In genomic region chr18:5678779-5679406, GRCh38 we compare ENCODE assay signal across 18 cellular contexts.
DNase-seq lines count a peak whose midpoint lies in the region; ATAC-seq, FAIRE-seq and TF ChIP-seq lines count a peak whose summit lies in the region.
"Had no signal": no experiment of that assay in that cellular context is flagged by ENCODE, and none has a peak within 500 bp of the region (broad histone marks: within the 10 kb centered on the region; RNA-seq: fewer than 3 reads in every experiment).

No MANE protein-coding gene starts in this region.

- no peak overlapping the region for H4K8ac ChIP-seq in H1 (ENCODE audit: extremely low read depth, insufficient read depth, low read length)

- peaks cover 30% of the 10 kb centered on the region for H3K4me1 ChIP-seq in HUES48 (ENCODE audit: control insufficient read depth, insufficient read depth, low read length)
- H3K4me1 ChIP-seq in H1 (replicated peaks in 1 of 4; ENCODE audit: control insufficient read depth in 3 of 4, insufficient read depth in 4 of 4, low read length in 3 of 4): peaks cover 3 to 22% (median 14%) of the 10 kb centered on the region in 4 experiments; a peak in 5 of 7 replicates
- H3K4me1 ChIP-seq in iPS-20b (ENCODE audit: insufficient read depth, low read length): peaks cover 28% of the 10 kb centered on the region
- no peaks in the 10 kb centered on the region for H3K4me1 ChIP-seq in hepatocyte (ENCODE audit: insufficient read depth)
- H3K4me1 ChIP-seq: HAP-1 had no signal

- TF ChIP-seq CTCF in H1 (IDR thresholded peaks at IDR 0.05; ENCODE audit: control extremely low read depth in 1 of 3, insufficient read depth in 1 of 3, low read depth in 1 of 3, low read length in 3 of 3) (no peak), hepatocyte (IDR thresholded peaks at IDR 0.05; ENCODE audit: poor library complexity) (no peak)

- H2AK5ac ChIP-seq in H1 (ENCODE audit: low read depth, low read length): no peak overlapping the region

- H3K14ac ChIP-seq in H1 (ENCODE audit: insufficient read length): no peak overlapping the region

- H2BK20ac ChIP-seq in H1 (ENCODE audit: low read length): no peak overlapping the region

- H3K4me2 ChIP-seq in H1 (ENCODE audit: insufficient read depth in 1 of 2, low read depth in 2 of 2, low read length in 2 of 2) (peak overlapping the region; percentile 29 to 48), hepatocyte (no peak overlapping the region)

- no peak overlapping the region for H4K5ac ChIP-seq in H1 (ENCODE audit: insufficient read length, low read depth, low read length)

- H2BK15ac ChIP-seq in H1 (ENCODE audit: low read length): no peak overlapping the region

- H3K9me3 Mint-ChIP-seq in activated T-cell treated with anti-CD3 and anti-CD28 coated beads, Interleukin-2, amount 50 U/mL, for 4 hours: no peaks in the 10 kb centered on the region

- no peak for TF ChIP-seq POLR2A in H1 (IDR thresholded peaks at IDR 0.05; ENCODE audit: control extremely low read depth in 1 of 2, low read depth in 2 of 2, low read length in 2 of 2)

- TF ChIP-seq RAD21 in H1 (IDR thresholded peaks at IDR 0.05 in 1 of 2, conservative IDR thresholded peaks at IDR 0.05 in 1 of 2; ENCODE audit: low read depth in 2 of 2, low read length in 2 of 2): no peak

- no peaks in the 10 kb centered on the region for H3K27me3 Mint-ChIP-seq in activated T-cell treated with anti-CD3 and anti-CD28 coated beads, Interleukin-2, amount 50 U/mL, for 4 hours (ENCODE audit: low read depth)
- H3K27me3 Mint-ChIP-seq: CD4-positive, alpha-beta memory T cell had no signal

- no peaks in the 10 kb centered on the region; the same call in 1 of the 2 replicates for H3K23me2 ChIP-seq in H1 (ENCODE audit: low read depth, low read length)

- FAIRE-seq in H1 (lab: Jason Lieb, UNC): no peak
- FAIRE-seq: G401.6, GM12892, GM19239 had no signal

- no peak overlapping the region for H3K56ac ChIP-seq in H1 (replicated peaks; ENCODE audit: insufficient read length, low read depth, low read length)

- CTCF ChIA-PET in H1 (lab: Charles Lee; ENCODE audit: partially characterized antibody): interaction anchor here (1.2 kb wide), 1 partner anchor 74 kb away, joined by 4 read pairs; no protein-coding TSS in a partner anchor

- H3K4ac ChIP-seq in H1 (replicated peaks; ENCODE audit: insufficient read length, low read depth, low read length): no peak overlapping the region

- H3K79me1 ChIP-seq in H1 (ENCODE audit: low read depth, low read length): no peaks in the 10 kb centered on the region

- no peaks in the 10 kb centered on the region for H3K4me1 Mint-ChIP-seq in activated T-cell treated with anti-CD3 and anti-CD28 coated beads, Interleukin-2, amount 50 U/mL, for 4 hours (ENCODE audit: low read depth)
- H3K4me1 Mint-ChIP-seq: CD4-positive, alpha-beta memory T cell had no signal

- no peaks in the 10 kb centered on the region for H3K36me3 Mint-ChIP-seq in activated T-cell treated with anti-CD3 and anti-CD28 coated beads, Interleukin-2, amount 50 U/mL, for 4 hours (ENCODE audit: insufficient read depth)
- H3K36me3 Mint-ChIP-seq: CD4-positive, alpha-beta memory T cell had no signal

- H3K9ac ChIP-seq in HUES48 (ENCODE audit: low read depth, low read length) (no peak overlapping the region), H1 (replicated peaks in 1 of 4; ENCODE audit: extremely low read depth in 1 of 4, low read depth in 3 of 4, low read length in 3 of 4) (no peak overlapping the region), iPS-20b (ENCODE audit: low read depth, low read length) (no peak overlapping the region)

- no peaks in the 10 kb centered on the region for H3K79me2 ChIP-seq in H1 (ENCODE audit: control insufficient read depth in 1 of 2, insufficient read depth in 2 of 2, low read length in 2 of 2)
- no peaks in the 10 kb centered on the region for H3K79me2 ChIP-seq in hepatocyte

- no peaks in the 10 kb centered on the region for H3K27me3 ChIP-seq in HUES48 (ENCODE audit: control insufficient read depth, insufficient read depth, low read length)
- H3K27me3 ChIP-seq in H1 (replicated peaks in 1 of 4; ENCODE audit: control insufficient read depth in 3 of 4, extremely low read depth in 1 of 4, insufficient read depth in 3 of 4, low read length in 3 of 4): no peaks in the 10 kb centered on the region; a peak in 1 of 7 replicates
- H3K27me3 ChIP-seq in iPS-20b (ENCODE audit: insufficient read depth, low read length): no peaks in the 10 kb centered on the region
- no peaks in the 10 kb centered on the region for H3K27me3 ChIP-seq in hepatocyte

- H2BK120ac ChIP-seq in H1 (replicated peaks; ENCODE audit: low read depth, low read length): no peak overlapping the region

- H3K4me3 Mint-ChIP-seq in activated T-cell treated with anti-CD3 and anti-CD28 coated beads, Interleukin-2, amount 50 U/mL, for 4 hours: no peak overlapping the region
- H3K4me3 Mint-ChIP-seq: CD4-positive, alpha-beta memory T cell; HFFc6 had no signal

- H4K20me1 ChIP-seq in H1 (replicated peaks in 1 of 2; ENCODE audit: control insufficient read depth in 1 of 2, insufficient read depth in 2 of 2, low read length in 2 of 2) (no peaks in the 10 kb centered on the region), hepatocyte (ENCODE audit: insufficient read depth, poor library complexity, severe bottlenecking) (no peaks in the 10 kb centered on the region)

- H2AFZ ChIP-seq in H1 (ENCODE audit: low read length) (no peak overlapping the region), hepatocyte (no peak overlapping the region)

- no peak overlapping the region for H4K91ac ChIP-seq in H1 (replicated peaks; ENCODE audit: insufficient read length, low read length)

- POLR2A ChIA-PET in H1 (lab: Charles Lee; ENCODE audit: partially characterized antibody): no interaction called here

- no peaks in the 10 kb centered on the region for H3K9me2 ChIP-seq in hepatocyte (replicated peaks; ENCODE audit: insufficient read depth)

- no peaks in the 10 kb centered on the region for H3K36me3 ChIP-seq in HUES48 (ENCODE audit: control insufficient read depth, insufficient read depth, low read length)
- H3K36me3 ChIP-seq in H1 (ENCODE audit: control insufficient read depth in 2 of 4, insufficient read depth in 4 of 4, low read length in 3 of 4): no peaks in the 10 kb centered on the region
- no peaks in the 10 kb centered on the region for H3K36me3 ChIP-seq in iPS-20b (ENCODE audit: insufficient read depth, low read depth, low read length)
- no peaks in the 10 kb centered on the region for H3K36me3 ChIP-seq in hepatocyte (replicated peaks; ENCODE audit: insufficient read depth, low read depth)
- H3K36me3 ChIP-seq: HAP-1 had no signal

- 20% methylated on average over 3 of the region's 3 CpGs; no CpG with 5 or more reads in 1 of the 2 experiments for WGBS in H1 (ENCODE audit: extremely low coverage in 1 of 2, insufficient coverage in 1 of 2, insufficient read length in 1 of 2, insufficient replicate concordance in 2 of 2, low coverage in 1 of 2, low lambda C conversion rate in 2 of 2, missing lambda C conversion rate in 1 of 2), 2 experiments
- 43% methylated on average over 3 of the region's 3 CpGs for WGBS in hepatocyte (ENCODE audit: low lambda C conversion rate, missing lambda C conversion rate)

- DNase-seq in H1 (ENCODE audit: low read depth in 1 of 2, low spot score in 2 of 2) (no peak), hepatocyte (ENCODE audit: low spot score) (no peak)
- no peak for DNase-seq in activated T-cell treated with anti-CD3 and anti-CD28 coated beads, Interleukin-2, amount 50 U/mL, for 4 hours
- DNase-seq: C1 segment of cervical spinal cord; Calu3; CD4-positive, alpha-beta memory T cell; COR-L47; DMS53; DND-41; HFFc6 had no signal

- H3K4me3 ChIP-seq in HUES48 (ENCODE audit: low read depth, low read length) (no peak overlapping the region), H1 (ENCODE audit: extremely low read depth in 1 of 4, insufficient read depth in 2 of 4, low read depth in 3 of 4, low read length in 4 of 4) (no peak overlapping the region), iPS-20b (ENCODE audit: low read length) (peak overlapping the region; percentile 14; the same call in 1 of the 2 replicates), hepatocyte (no peak overlapping the region)
- H3K4me3 ChIP-seq: HAP-1 had no signal

- no peak for ATAC-seq in HG03432 (IDR thresholded peaks at IDR 0.05; ENCODE audit: unreplicated experiment)
- no peak for ATAC-seq in activated T-cell treated with anti-CD3 and anti-CD28 coated beads, Interleukin-2, amount 50 U/mL, for 4 hours
- ATAC-seq in HG02759 (IDR thresholded peaks at IDR 0.05; ENCODE audit: unreplicated experiment): no peak

- no peak overlapping the region for H3K18ac ChIP-seq in H1 (ENCODE audit: extremely low read depth, low read length)

- no peak overlapping the region for H3K23ac ChIP-seq in H1 (ENCODE audit: insufficient read length)

- TF ChIP-seq EP300 in H1 (IDR thresholded peaks at IDR 0.05; ENCODE audit: borderline replicate concordance in 1 of 2, low read depth in 2 of 2, low read length in 2 of 2): no peak

- H2BK5ac ChIP-seq in H1 (ENCODE audit: low read depth, low read length): no peak overlapping the region

- H3K9me3 ChIP-seq in HUES48 (ENCODE audit: control insufficient read depth, insufficient read depth, low read length) (no peaks in the 10 kb centered on the region), H1 (ENCODE audit: insufficient read depth in 2 of 2, low read depth in 1 of 2, low read length in 1 of 2) (no peaks in the 10 kb centered on the region), iPS-20b (ENCODE audit: insufficient read depth, low read depth, low read length) (no peaks in the 10 kb centered on the region), hepatocyte (ENCODE audit: low read depth) (no peaks in the 10 kb centered on the region)
- H3K9me3 ChIP-seq: HAP-1 had no signal

- peak overlapping the region; percentile 59 for H3K27ac ChIP-seq in HUES48 (ENCODE audit: low read depth, low read length)
- no peak overlapping the region for H3K27ac ChIP-seq in H1 (ENCODE audit: low read depth, low read length)
- no peak overlapping the region for H3K27ac ChIP-seq in iPS-20b (ENCODE audit: low read length)
- no peak overlapping the region for H3K27ac ChIP-seq in hepatocyte

- no peak overlapping the region for H2BK12ac ChIP-seq in H1 (ENCODE audit: low read depth, low read length)

TF ChIP-seq in H1, 55 proteins besides CTCF, POLR2A, EP300 and RAD21:
- TF ChIP-seq RBBP5 (IDR thresholded peaks at IDR 0.05; ENCODE audit: borderline replicate concordance, low read depth, low read length): no peak
TF ChIP-seq in H1: peak in this region for 0.
